ENCODE assay signal across 31 cellular contexts in the genomic region with DNA sequence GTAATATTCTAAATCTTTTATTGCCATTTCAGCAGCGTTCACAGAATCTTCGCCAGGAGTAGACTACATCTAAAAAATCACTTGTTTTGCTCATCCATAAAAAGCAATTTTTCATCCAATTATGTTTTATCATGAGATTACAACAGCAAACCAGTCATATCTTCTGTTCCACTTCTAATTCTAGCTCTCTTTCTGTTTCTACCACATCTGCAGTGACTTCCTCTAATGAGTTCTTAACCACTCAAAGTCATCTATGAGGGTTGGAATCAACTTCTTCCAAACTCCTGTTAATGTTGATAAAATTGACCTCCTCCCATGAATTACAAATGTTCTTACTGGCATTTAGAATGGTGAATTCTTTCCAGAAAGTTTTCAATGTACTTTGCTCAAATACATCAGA.
"Had no signal": no experiment of that assay in that cellular context is flagged by ENCODE, and none has a peak within 500 bp of the region (broad histone marks: within the 10 kb centered on the region; RNA-seq: fewer than 3 reads in every experiment).

No MANE protein-coding gene starts in this region.

- H3K27ac Mint-ChIP-seq: activated CD4-positive, alpha-beta memory T cell treated with anti-CD3 and anti-CD28 coated beads, Interleukin-2, amount 10 ng/mL, durations not matched to agents 7 days and 5 days; activated CD4-positive, alpha-beta T cell treated with anti-CD3 and anti-CD28 coated beads, Interleukin-2, amount 10 ng/mL, durations not matched to agents 7 days and 5 days; activated naive CD4-positive, alpha-beta T cell treated with anti-CD3 and anti-CD28 coated beads, Interleukin-2, amount 10 ng/mL, durations not matched to agents 7 days and 5 days; activated naive CD4-positive, alpha-beta T cell treated with anti-CD3 and anti-CD28 coated beads, Interleukin-2, amount 50 U/mL, for 72 hours; activated naive CD8-positive, alpha-beta T cell treated with anti-CD3 and anti-CD28 coated beads, Interleukin-2, amount 10 ng/mL, durations not matched to agents 7 days and 5 days; activated T-cell treated with anti-CD3 and anti-CD28 coated beads, Interleukin-2, amount 50 U/mL, for 24 hours; activated T-cell treated with anti-CD3 and anti-CD28 coated beads, Interleukin-2, amount 50 U/mL, for 72 hours; WTC11 had no signal

- H3K27ac ChIP-seq: ascending aorta, brain microvascular endothelial cell, epithelial cell of prostate, esophagus squamous epithelium, gastroesophageal sphincter, VCaP had no signal

- FAIRE-seq: bronchial epithelial cell, colon, endometrium, endothelial cell of umbilical vein, TTC549 had no signal

- H3K27me3 Mint-ChIP-seq: activated CD4-positive, alpha-beta memory T cell treated with anti-CD3 and anti-CD28 coated beads, Interleukin-2, amount 10 ng/mL, durations not matched to agents 7 days and 5 days; activated CD4-positive, alpha-beta T cell treated with anti-CD3 and anti-CD28 coated beads, Interleukin-2, amount 10 ng/mL, durations not matched to agents 7 days and 5 days; activated naive CD4-positive, alpha-beta T cell treated with anti-CD3 and anti-CD28 coated beads, Interleukin-2, amount 10 ng/mL, durations not matched to agents 7 days and 5 days; activated naive CD8-positive, alpha-beta T cell treated with anti-CD3 and anti-CD28 coated beads, Interleukin-2, amount 10 ng/mL, durations not matched to agents 7 days and 5 days had no signal

- DNase-seq: activated CD4-positive, alpha-beta memory T cell treated with anti-CD3 and anti-CD28 coated beads, Interleukin-2, amount 10 ng/mL, durations not matched to agents 7 days and 5 days; activated CD4-positive, alpha-beta T cell treated with anti-CD3 and anti-CD28 coated beads for 1 hour; activated CD4-positive, alpha-beta T cell treated with anti-CD3 and anti-CD28 coated beads for 4 hours; activated CD4-positive, alpha-beta T cell treated with anti-CD3 and anti-CD28 coated beads, Interleukin-2, amount 10 ng/mL, durations not matched to agents 7 days and 5 days; activated CD4-positive, alpha-beta T cell treated with anti-CD3 and anti-CD28 coated beads, Interleukin-2, amount 50 U/mL, for 4 hours; activated CD8-positive, alpha-beta memory T cell treated with anti-CD3 and anti-CD28 coated beads, Interleukin-2, amount 50 U/mL, for 48 hours; activated gamma-delta T cell; activated naive CD4-positive, alpha-beta T cell; activated naive CD4-positive, alpha-beta T cell treated with anti-CD3 and anti-CD28 coated beads, Interleukin-2, amount 10 ng/mL, durations not matched to agents 7 days and 5 days; activated naive CD8-positive, alpha-beta T cell treated with anti-CD3 and anti-CD28 coated beads, Interleukin-2, amount 10 ng/mL, durations not matched to agents 7 days and 5 days; activated T-cell treated with anti-CD3 and anti-CD28 coated beads for 4 hours; activated T-cell treated with anti-CD3 and anti-CD28 coated beads, Interleukin-2, amount 50 U/mL, for 24 hours; activated T-cell treated with anti-CD3 and anti-CD28 coated beads, Interleukin-2, amount 50 U/mL, for 72 hours; brain microvascular endothelial cell; cortex of kidney; dermis blood vessel endothelial cell; effector CD8-positive, alpha-beta T cell; esophagus squamous epithelium; foreskin melanocyte; hippocampal formation had no signal

- H3K27me3 ChIP-seq: ascending aorta, brain microvascular endothelial cell, esophagus squamous epithelium, gastroesophageal sphincter had no signal

- H3K36me3 Mint-ChIP-seq: activated naive CD4-positive, alpha-beta T cell treated with anti-CD3 and anti-CD28 coated beads, Interleukin-2, amount 10 ng/mL, durations not matched to agents 7 days and 5 days; activated naive CD4-positive, alpha-beta T cell treated with anti-CD3 and anti-CD28 coated beads, Interleukin-2, amount 50 U/mL, for 72 hours; activated naive CD8-positive, alpha-beta T cell treated with anti-CD3 and anti-CD28 coated beads, Interleukin-2, amount 10 ng/mL, durations not matched to agents 7 days and 5 days had no signal

- H3K4me1 Mint-ChIP-seq: activated CD4-positive, alpha-beta memory T cell treated with anti-CD3 and anti-CD28 coated beads, Interleukin-2, amount 10 ng/mL, durations not matched to agents 7 days and 5 days; activated CD4-positive, alpha-beta T cell treated with anti-CD3 and anti-CD28 coated beads, Interleukin-2, amount 10 ng/mL, durations not matched to agents 7 days and 5 days; activated naive CD4-positive, alpha-beta T cell treated with anti-CD3 and anti-CD28 coated beads, Interleukin-2, amount 10 ng/mL, durations not matched to agents 7 days and 5 days; activated naive CD8-positive, alpha-beta T cell treated with anti-CD3 and anti-CD28 coated beads, Interleukin-2, amount 10 ng/mL, durations not matched to agents 7 days and 5 days; WTC11 had no signal

- H3K4me1 ChIP-seq: ascending aorta, esophagus squamous epithelium, gastroesophageal sphincter had no signal

- H3K4me3 ChIP-seq: ascending aorta, esophagus squamous epithelium, gastroesophageal sphincter had no signal

- H3K36me3 ChIP-seq: ascending aorta, brain microvascular endothelial cell, esophagus squamous epithelium, gastroesophageal sphincter had no signal

- H3K9me3 ChIP-seq: ascending aorta, gastroesophageal sphincter had no signal

- H3K4me3 Mint-ChIP-seq: activated CD4-positive, alpha-beta memory T cell treated with anti-CD3 and anti-CD28 coated beads, Interleukin-2, amount 10 ng/mL, durations not matched to agents 7 days and 5 days; activated CD4-positive, alpha-beta T cell treated with anti-CD3 and anti-CD28 coated beads, Interleukin-2, amount 10 ng/mL, durations not matched to agents 7 days and 5 days; activated naive CD4-positive, alpha-beta T cell treated with anti-CD3 and anti-CD28 coated beads, Interleukin-2, amount 10 ng/mL, durations not matched to agents 7 days and 5 days; activated naive CD8-positive, alpha-beta T cell treated with anti-CD3 and anti-CD28 coated beads, Interleukin-2, amount 10 ng/mL, durations not matched to agents 7 days and 5 days; activated T-cell treated with anti-CD3 and anti-CD28 coated beads, Interleukin-2, amount 50 U/mL, for 24 hours; activated T-cell treated with anti-CD3 and anti-CD28 coated beads, Interleukin-2, amount 50 U/mL, for 72 hours; WTC11 had no signal

- H3K9me3 Mint-ChIP-seq: activated CD4-positive, alpha-beta T cell treated with anti-CD3 and anti-CD28 coated beads, Interleukin-2, amount 10 ng/mL, durations not matched to agents 7 days and 5 days; activated naive CD4-positive, alpha-beta T cell treated with anti-CD3 and anti-CD28 coated beads, Interleukin-2, amount 50 U/mL, for 72 hours had no signal

- ATAC-seq: activated naive CD4-positive, alpha-beta T cell treated with anti-CD3 and anti-CD28 coated beads, Interleukin-2, amount 50 U/mL, for 72 hours; activated T-cell treated with anti-CD3 and anti-CD28 coated beads, Interleukin-2, amount 50 U/mL, for 72 hours; gastroesophageal sphincter; WTC11 had no signal
